ENCODE assay signal across 8 cellular contexts in genomic region chr10:6108631-6109443, GRCh38. TPM values are rescaled to one million over a fixed set of nuclear protein-coding genes. Genes with fewer than 3 reads are reported as not detected.
DNase-seq lines count a peak whose midpoint lies in the region; ATAC-seq, FAIRE-seq and TF ChIP-seq lines count a peak whose summit lies in the region.

No MANE protein-coding gene starts in this region.

- H3K27ac Mint-ChIP-seq in type B pancreatic cell = peak overlapping the region; percentile 54

- no peak overlapping the region for H3K4me3 ChIP-seq in AG10803 (ENCODE audit: low read length)
- no peak overlapping the region for H3K4me3 ChIP-seq in GM12865 (ENCODE audit: low read depth, low read length)
- H3K4me3 ChIP-seq in OCI-LY3 (ENCODE audit: low read length) = no peak overlapping the region
- no peak overlapping the region for H3K4me3 ChIP-seq in brain microvascular endothelial cell (ENCODE audit: low read depth, low read length)
- no peak overlapping the region for H3K4me3 ChIP-seq in keratinocyte (ENCODE audit: control insufficient read depth in 2 of 3, extremely low read depth in 1 of 3, insufficient read depth in 2 of 3, low read depth in 1 of 3, low read length in 3 of 3)

- H3K9me3 ChIP-seq in OCI-LY3 (ENCODE audit: insufficient read depth, low read length) (no peaks in the 10 kb centered on the region), keratinocyte (ENCODE audit: control insufficient read depth, low read depth, low read length) (no peaks in the 10 kb centered on the region)

- H3K9me1 ChIP-seq in keratinocyte (ENCODE audit: control insufficient read depth, extremely low read depth, insufficient read depth, low read length) = no peaks in the 10 kb centered on the region

- H3K36me3 ChIP-seq in OCI-LY3 (replicated peaks; ENCODE audit: low read depth, low read length) (peaks cover 60% of the 10 kb centered on the region), brain microvascular endothelial cell (replicated peaks) (peaks cover 44% of the 10 kb centered on the region), keratinocyte (ENCODE audit: control insufficient read depth in 2 of 2, extremely low read depth in 1 of 2, insufficient read depth in 2 of 2, low read length in 2 of 2) (peaks cover 32 to 44% of the 10 kb centered on the region in 2 experiments)

- H3K9ac ChIP-seq in OCI-LY3 (ENCODE audit: low read length) = no peak overlapping the region
- H3K9ac ChIP-seq in keratinocyte (ENCODE audit: control insufficient read depth, extremely low read depth, insufficient read depth, low read length) = no peak overlapping the region

- no peaks in the 10 kb centered on the region for H3K27me3 Mint-ChIP-seq in type B pancreatic cell

- ATAC-seq in GM18868 (IDR thresholded peaks at IDR 0.05; ENCODE audit: unreplicated experiment) = no peak

- H3K27ac ChIP-seq in OCI-LY3 (ENCODE audit: low read length) = no peak overlapping the region
- H3K27ac ChIP-seq in brain microvascular endothelial cell = no peak overlapping the region
- H3K27ac ChIP-seq in keratinocyte (ENCODE audit: control insufficient read depth, insufficient read depth, low read length) = no peak overlapping the region

- dilution Hi-C loops in keratinocyte (cut with MboI; ENCODE audit: extremely low pct_ligation_motif_present, low sequenced_read_pairs) = no loop called here

- H2AFZ ChIP-seq in OCI-LY3 (ENCODE audit: low read depth, low read length) = no peak overlapping the region
- no peak overlapping the region for H2AFZ ChIP-seq in keratinocyte (ENCODE audit: control insufficient read depth, low read length)

- H3K4me1 ChIP-seq in OCI-LY3 (ENCODE audit: low read length) (peaks cover 8% of the 10 kb centered on the region), keratinocyte (ENCODE audit: control insufficient read depth, extremely low read depth, insufficient read depth, low read length) (peaks cover 5% of the 10 kb centered on the region)

- H4K20me1 ChIP-seq in OCI-LY3 (ENCODE audit: insufficient read depth, low read length) = 0 out of 2 replicates have a peak, but pooled peaks cover 9% of the 10 kb centered on the region
- peaks cover 11% of the 10 kb centered on the region for H4K20me1 ChIP-seq in keratinocyte (ENCODE audit: control insufficient read depth, extremely low read depth, insufficient read depth, low read length)

- no peak overlapping the region for H3K4me3 Mint-ChIP-seq in type B pancreatic cell

- TF ChIP-seq CTCF in AG10803 (conservative IDR thresholded peaks at IDR 0.05; ENCODE audit: low read length) = peak; percentile 78
- TF ChIP-seq CTCF in GM12865 (IDR thresholded peaks at IDR 0.05; ENCODE audit: insufficient read depth, low read depth, low read length, missing control alignments) = peak; percentile 56
- TF ChIP-seq CTCF in OCI-LY3 (IDR thresholded peaks at IDR 0.05; ENCODE audit: low read depth, low read length) = peak; percentile 64
- TF ChIP-seq CTCF in brain microvascular endothelial cell (IDR thresholded peaks at IDR 0.05; ENCODE audit: low read depth, low read length, missing control alignments) = peak; percentile 54
- TF ChIP-seq CTCF in keratinocyte (optimal IDR thresholded peaks at IDR 0.05 in 1 of 3, IDR thresholded peaks at IDR 0.05 in 1 of 3, conservative IDR thresholded peaks at IDR 0.05 in 1 of 3; ENCODE audit: extremely low read depth in 1 of 3, insufficient read depth in 2 of 3, low read length in 3 of 3) = peak; percentile 42 to 57 (median 56)
- peak; percentile 88 for TF ChIP-seq CTCF in type B pancreatic cell (conservative IDR thresholded peaks at IDR 0.05)

- peaks cover 6% of the 10 kb centered on the region for H3K4me1 Mint-ChIP-seq in type B pancreatic cell (ENCODE audit: unreplicated experiment)

- H3K9me3 Mint-ChIP-seq in type B pancreatic cell = no peaks in the 10 kb centered on the region

- peak; percentile 86 for FAIRE-seq in keratinocyte (lab: Jason Lieb, UNC)

- H3K27me3 ChIP-seq in OCI-LY3 (ENCODE audit: low read depth, low read length) = no peaks in the 10 kb centered on the region
- no peaks in the 10 kb centered on the region for H3K27me3 ChIP-seq in brain microvascular endothelial cell (replicated peaks)
- H3K27me3 ChIP-seq in keratinocyte (ENCODE audit: control insufficient read depth, extremely low read depth, insufficient read depth, low read length) = no peaks in the 10 kb centered on the region

- H3K4me2 ChIP-seq in OCI-LY3 (ENCODE audit: low read length) (no peak overlapping the region), keratinocyte (ENCODE audit: control insufficient read depth, extremely low read depth, insufficient read depth, low read depth, low read length) (no peak overlapping the region)

- peaks cover 39% of the 10 kb centered on the region for H3K36me3 Mint-ChIP-seq in type B pancreatic cell

- peak; percentile 46 for DNase-seq in AG10803 (ENCODE audit: low read depth)
- peak; percentile 62 for DNase-seq in GM12865 (ENCODE audit: low read depth)
- no peak for DNase-seq in brain microvascular endothelial cell
- DNase-seq in keratinocyte (ENCODE audit: low read depth, low spot score) = no peak
- no peak for DNase-seq in type B pancreatic cell (ENCODE audit: extremely low spot score, unreplicated experiment)
- no peak for DNase-seq in effector CD8-positive, alpha-beta T cell (lab: John Stamatoyannopoulos, UW)

- H3K79me2 ChIP-seq in OCI-LY3 (ENCODE audit: low read length) (peaks cover 6% of the 10 kb centered on the region), keratinocyte (ENCODE audit: control insufficient read depth, insufficient read depth, low read length) (peaks cover 10% of the 10 kb centered on the region)

- in situ Hi-C loops in brain microvascular endothelial cell (cut with HindIII; ENCODE audit: low pct_ligation_motif_present, low sequenced_read_pairs) = no loop called here

RNA-seq across cellular contexts. Expression of gene RBM17, which starts 20.0 kb away (rescaled TPM):
- 30.0 to 54.8 TPM (median 35.0 TPM) in 3 replicates for polyA plus RNA-seq in keratinocyte
- 103 TPM for polyA plus RNA-seq in keratinocyte (2011; ENCODE audit: low read depth)
- polyA plus RNA-seq in keratinocyte (2011; cell fraction: cytosol; rRNA removed) = 32.5 and 36.4 TPM in 2 replicates
- 78.3 and 91.5 TPM in 2 replicates for polyA plus RNA-seq in keratinocyte (2011; cell fraction: nucleus; rRNA removed)
- polyA plus RNA-seq in keratinocyte (2012; ENCODE audit: low replicate concordance) = 62.8 and 83.9 TPM in 2 replicates
- polyA minus RNA-seq in keratinocyte = 13.3 to 33.3 TPM (median 24.9 TPM) in 3 replicates
- 8.6 TPM for polyA minus RNA-seq in keratinocyte (2011; cell fraction: cytosol; rRNA and poly(A)+ RNA removed)
- polyA minus RNA-seq in keratinocyte (2011; cell fraction: nucleus; rRNA and poly(A)+ RNA removed) = 13.9 and 24.6 TPM in 2 replicates
- 92.1 and 105 TPM in 2 replicates for total RNA-seq in type B pancreatic cell (ENCODE audit: low replicate concordance)

RNA-seq across cellular contexts. Expression of gene IL2RA, which starts 46.7 kb away (rescaled TPM):
- not detected in 3 replicates for polyA plus RNA-seq in keratinocyte
- polyA plus RNA-seq in keratinocyte (2011; ENCODE audit: low read depth) = not detected
- polyA plus RNA-seq in keratinocyte (2011; cell fraction: cytosol; rRNA removed) = not detected in 2 replicates
- polyA plus RNA-seq in keratinocyte (2011; cell fraction: nucleus; rRNA removed) = not detected in 2 replicates
- not detected in 2 replicates for polyA plus RNA-seq in keratinocyte (2012; ENCODE audit: low replicate concordance)
- not detected in 3 replicates for polyA minus RNA-seq in keratinocyte
- not detected for polyA minus RNA-seq in keratinocyte (2011; cell fraction: cytosol; rRNA and poly(A)+ RNA removed)
- not detected in 2 replicates for polyA minus RNA-seq in keratinocyte (2011; cell fraction: nucleus; rRNA and poly(A)+ RNA removed)
- total RNA-seq in type B pancreatic cell (ENCODE audit: low replicate concordance) = not detected in 2 replicates

Comparison
In these comparisons a context has a peak if more than half of its experiments do, and no peak if none do; other contexts are left out.
1. DNase-seq: peak in AG10803 (single experiment) and GM12865 (single experiment); none in brain microvascular endothelial cell (single experiment), keratinocyte (single experiment), type B pancreatic cell (single experiment) and effector CD8-positive, alpha-beta T cell (single experiment).
2. Peak in every context shown above with its lines, with median percentiles within 50 percentile points of each other: CTCF ChIP-seq.